Comparison of ENCODE assay signal across 2 cellular contexts in the genomic region with DNA sequence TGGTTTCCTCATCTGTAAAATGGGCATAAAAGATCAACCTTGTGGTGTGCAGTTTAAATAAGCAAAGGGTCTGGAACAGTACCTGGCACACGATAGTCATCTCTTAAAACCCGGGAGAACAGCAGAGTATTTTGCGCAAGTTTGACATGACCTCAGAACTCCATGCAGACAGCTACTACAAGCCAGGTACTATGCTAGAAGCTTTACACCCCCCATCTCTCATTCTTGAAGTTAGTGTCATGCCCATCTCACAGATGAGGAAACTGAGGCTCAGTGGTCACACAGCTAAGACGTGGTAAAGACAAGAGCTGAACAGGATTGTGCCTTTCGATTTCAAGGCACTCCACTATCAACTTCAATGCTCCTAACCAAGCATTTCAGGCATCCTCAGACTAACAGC.
TF ChIP-seq lines count a peak whose summit lies in the region.

No MANE protein-coding gene starts in this region.

TF ChIP-seq in K562, 482 proteins besides CTCF, POLR2A, EP300 and RAD21 (continued from another document):
- TF ChIP-seq ZNF507 (tag; conservative IDR thresholded peaks at IDR 0.05) (no peak), BRD9 (IDR thresholded peaks at IDR 0.05; ENCODE audit: low read depth, partially characterized antibody) (no peak), BCOR (IDR thresholded peaks at IDR 0.05) (peak; percentile 87), ADNP (tag; IDR thresholded peaks at IDR 0.05) (peak; percentile 76), EWSR1 (IDR thresholded peaks at IDR 0.05; ENCODE audit: borderline replicate concordance, low read depth, partially characterized antibody) (no peak), HDAC2 (IDR thresholded peaks at IDR 0.05) (0 out of 2 replicates have a peak, but pooled peaks have one; percentile 26), SMARCA5 (IDR thresholded peaks at IDR 0.05) (peak; percentile 63; the same call in 1 of the 2 replicates), RCOR1 (IDR thresholded peaks at IDR 0.05; ENCODE audit: borderline replicate concordance in 1 of 2, low read depth in 2 of 2, low read length in 2 of 2) (peak in 1 of 2 experiments; percentile 31; a peak in 1 of 4 replicates), IRF2 (CRISPR knock-in tag; IDR thresholded peaks at IDR 0.05) (no peak)
- TF ChIP-seq, protein P1, sequence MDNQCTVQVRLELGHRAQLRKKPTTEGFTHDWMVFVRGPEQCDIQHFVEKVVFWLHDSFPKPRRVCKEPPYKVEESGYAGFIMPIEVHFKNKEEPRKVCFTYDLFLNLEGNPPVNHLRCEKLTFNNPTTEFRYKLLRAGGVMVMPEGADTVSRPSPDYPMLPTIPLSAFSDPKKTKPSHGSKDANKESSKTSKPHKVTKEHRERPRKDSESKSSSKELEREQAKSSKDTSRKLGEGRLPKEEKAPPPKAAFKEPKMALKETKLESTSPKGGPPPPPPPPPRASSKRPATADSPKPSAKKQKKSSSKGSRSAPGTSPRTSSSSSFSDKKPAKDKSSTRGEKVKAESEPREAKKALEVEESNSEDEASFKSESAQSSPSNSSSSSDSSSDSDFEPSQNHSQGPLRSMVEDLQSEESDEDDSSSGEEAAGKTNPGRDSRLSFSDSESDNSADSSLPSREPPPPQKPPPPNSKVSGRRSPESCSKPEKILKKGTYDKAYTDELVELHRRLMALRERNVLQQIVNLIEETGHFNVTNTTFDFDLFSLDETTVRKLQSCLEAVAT (IDR thresholded peaks at IDR 0.05): no peak
- TF ChIP-seq, protein P2, sequence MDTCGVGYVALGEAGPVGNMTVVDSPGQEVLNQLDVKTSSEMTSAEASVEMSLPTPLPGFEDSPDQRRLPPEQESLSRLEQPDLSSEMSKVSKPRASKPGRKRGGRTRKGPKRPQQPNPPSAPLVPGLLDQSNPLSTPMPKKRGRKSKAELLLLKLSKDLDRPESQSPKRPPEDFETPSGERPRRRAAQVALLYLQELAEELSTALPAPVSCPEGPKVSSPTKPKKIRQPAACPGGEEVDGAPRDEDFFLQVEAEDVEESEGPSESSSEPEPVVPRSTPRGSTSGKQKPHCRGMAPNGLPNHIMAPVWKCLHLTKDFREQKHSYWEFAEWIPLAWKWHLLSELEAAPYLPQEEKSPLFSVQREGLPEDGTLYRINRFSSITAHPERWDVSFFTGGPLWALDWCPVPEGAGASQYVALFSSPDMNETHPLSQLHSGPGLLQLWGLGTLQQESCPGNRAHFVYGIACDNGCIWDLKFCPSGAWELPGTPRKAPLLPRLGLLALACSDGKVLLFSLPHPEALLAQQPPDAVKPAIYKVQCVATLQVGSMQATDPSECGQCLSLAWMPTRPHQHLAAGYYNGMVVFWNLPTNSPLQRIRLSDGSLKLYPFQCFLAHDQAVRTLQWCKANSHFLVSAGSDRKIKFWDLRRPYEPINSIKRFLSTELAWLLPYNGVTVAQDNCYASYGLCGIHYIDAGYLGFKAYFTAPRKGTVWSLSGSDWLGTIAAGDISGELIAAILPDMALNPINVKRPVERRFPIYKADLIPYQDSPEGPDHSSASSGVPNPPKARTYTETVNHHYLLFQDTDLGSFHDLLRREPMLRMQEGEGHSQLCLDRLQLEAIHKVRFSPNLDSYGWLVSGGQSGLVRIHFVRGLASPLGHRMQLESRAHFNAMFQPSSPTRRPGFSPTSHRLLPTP (IDR thresholded peaks at IDR 0.05; ENCODE audit: borderline replicate concordance, extremely low read depth, insufficient read length): no peak
- TF ChIP-seq, protein P3, sequence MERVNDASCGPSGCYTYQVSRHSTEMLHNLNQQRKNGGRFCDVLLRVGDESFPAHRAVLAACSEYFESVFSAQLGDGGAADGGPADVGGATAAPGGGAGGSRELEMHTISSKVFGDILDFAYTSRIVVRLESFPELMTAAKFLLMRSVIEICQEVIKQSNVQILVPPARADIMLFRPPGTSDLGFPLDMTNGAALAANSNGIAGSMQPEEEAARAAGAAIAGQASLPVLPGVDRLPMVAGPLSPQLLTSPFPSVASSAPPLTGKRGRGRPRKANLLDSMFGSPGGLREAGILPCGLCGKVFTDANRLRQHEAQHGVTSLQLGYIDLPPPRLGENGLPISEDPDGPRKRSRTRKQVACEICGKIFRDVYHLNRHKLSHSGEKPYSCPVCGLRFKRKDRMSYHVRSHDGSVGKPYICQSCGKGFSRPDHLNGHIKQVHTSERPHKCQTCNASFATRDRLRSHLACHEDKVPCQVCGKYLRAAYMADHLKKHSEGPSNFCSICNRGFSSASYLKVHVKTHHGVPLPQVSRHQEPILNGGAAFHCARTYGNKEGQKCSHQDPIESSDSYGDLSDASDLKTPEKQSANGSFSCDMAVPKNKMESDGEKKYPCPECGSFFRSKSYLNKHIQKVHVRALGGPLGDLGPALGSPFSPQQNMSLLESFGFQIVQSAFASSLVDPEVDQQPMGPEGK (CRISPR knock-in tag; IDR thresholded peaks at IDR 0.05; ENCODE audit: borderline replicate concordance): no peak

TF ChIP-seq in SK-N-SH, 30 proteins besides CTCF, POLR2A, EP300 and RAD21 (continued from another document):
- TF ChIP-seq MXI1 (IDR thresholded peaks at IDR 0.05; ENCODE audit: low read depth, low read length) (no peak), RCOR1 (IDR thresholded peaks at IDR 0.05; ENCODE audit: low read length) (no peak), NRF1 (IDR thresholded peaks at IDR 0.05; ENCODE audit: low read depth, low read length) (no peak), TEAD4 (IDR thresholded peaks at IDR 0.05; ENCODE audit: borderline replicate concordance, insufficient read depth) (no peak), NFIC (IDR thresholded peaks at IDR 0.05; ENCODE audit: borderline replicate concordance) (no peak), ELF1 (IDR thresholded peaks at IDR 0.05) (no peak), POLR2AphosphoS5 (IDR thresholded peaks at IDR 0.05; ENCODE audit: low read depth, low read length) (no peak), FOSL2 (IDR thresholded peaks at IDR 0.05; ENCODE audit: borderline replicate concordance, low read depth) (no peak), SMC3 (IDR thresholded peaks at IDR 0.05; ENCODE audit: low read depth, low read length) (no peak), EZH2phosphoT487 (IDR thresholded peaks at IDR 0.05; ENCODE audit: borderline replicate concordance, low read depth) (no peak), FOXJ3 (CRISPR knock-in tag; IDR thresholded peaks at IDR 0.05) (no peak)
- TF ChIP-seq, protein P4, sequence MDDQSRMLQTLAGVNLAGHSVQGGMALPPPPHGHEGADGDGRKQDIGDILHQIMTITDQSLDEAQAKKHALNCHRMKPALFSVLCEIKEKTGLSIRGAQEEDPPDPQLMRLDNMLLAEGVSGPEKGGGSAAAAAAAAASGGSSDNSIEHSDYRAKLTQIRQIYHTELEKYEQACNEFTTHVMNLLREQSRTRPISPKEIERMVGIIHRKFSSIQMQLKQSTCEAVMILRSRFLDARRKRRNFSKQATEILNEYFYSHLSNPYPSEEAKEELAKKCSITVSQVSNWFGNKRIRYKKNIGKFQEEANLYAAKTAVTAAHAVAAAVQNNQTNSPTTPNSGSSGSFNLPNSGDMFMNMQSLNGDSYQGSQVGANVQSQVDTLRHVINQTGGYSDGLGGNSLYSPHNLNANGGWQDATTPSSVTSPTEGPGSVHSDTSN (IDR thresholded peaks at IDR 0.05): no peak
- TF ChIP-seq, protein P5, sequence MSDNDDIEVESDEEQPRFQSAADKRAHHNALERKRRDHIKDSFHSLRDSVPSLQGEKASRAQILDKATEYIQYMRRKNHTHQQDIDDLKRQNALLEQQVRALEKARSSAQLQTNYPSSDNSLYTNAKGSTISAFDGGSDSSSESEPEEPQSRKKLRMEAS (IDR thresholded peaks at IDR 0.05; ENCODE audit: low read depth): no peak
- TF ChIP-seq, protein P6, sequence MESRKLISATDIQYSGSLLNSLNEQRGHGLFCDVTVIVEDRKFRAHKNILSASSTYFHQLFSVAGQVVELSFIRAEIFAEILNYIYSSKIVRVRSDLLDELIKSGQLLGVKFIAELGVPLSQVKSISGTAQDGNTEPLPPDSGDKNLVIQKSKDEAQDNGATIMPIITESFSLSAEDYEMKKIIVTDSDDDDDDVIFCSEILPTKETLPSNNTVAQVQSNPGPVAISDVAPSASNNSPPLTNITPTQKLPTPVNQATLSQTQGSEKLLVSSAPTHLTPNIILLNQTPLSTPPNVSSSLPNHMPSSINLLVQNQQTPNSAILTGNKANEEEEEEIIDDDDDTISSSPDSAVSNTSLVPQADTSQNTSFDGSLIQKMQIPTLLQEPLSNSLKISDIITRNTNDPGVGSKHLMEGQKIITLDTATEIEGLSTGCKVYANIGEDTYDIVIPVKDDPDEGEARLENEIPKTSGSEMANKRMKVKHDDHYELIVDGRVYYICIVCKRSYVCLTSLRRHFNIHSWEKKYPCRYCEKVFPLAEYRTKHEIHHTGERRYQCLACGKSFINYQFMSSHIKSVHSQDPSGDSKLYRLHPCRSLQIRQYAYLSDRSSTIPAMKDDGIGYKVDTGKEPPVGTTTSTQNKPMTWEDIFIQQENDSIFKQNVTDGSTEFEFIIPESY (IDR thresholded peaks at IDR 0.05; ENCODE audit: borderline replicate concordance, low read depth): no peak
- TF ChIP-seq, protein P7, sequence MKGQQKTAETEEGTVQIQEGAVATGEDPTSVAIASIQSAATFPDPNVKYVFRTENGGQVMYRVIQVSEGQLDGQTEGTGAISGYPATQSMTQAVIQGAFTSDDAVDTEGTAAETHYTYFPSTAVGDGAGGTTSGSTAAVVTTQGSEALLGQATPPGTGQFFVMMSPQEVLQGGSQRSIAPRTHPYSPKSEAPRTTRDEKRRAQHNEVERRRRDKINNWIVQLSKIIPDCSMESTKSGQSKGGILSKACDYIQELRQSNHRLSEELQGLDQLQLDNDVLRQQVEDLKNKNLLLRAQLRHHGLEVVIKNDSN (IDR thresholded peaks at IDR 0.05; ENCODE audit: borderline replicate concordance, low read depth): no peak
- TF ChIP-seq, protein P8, sequence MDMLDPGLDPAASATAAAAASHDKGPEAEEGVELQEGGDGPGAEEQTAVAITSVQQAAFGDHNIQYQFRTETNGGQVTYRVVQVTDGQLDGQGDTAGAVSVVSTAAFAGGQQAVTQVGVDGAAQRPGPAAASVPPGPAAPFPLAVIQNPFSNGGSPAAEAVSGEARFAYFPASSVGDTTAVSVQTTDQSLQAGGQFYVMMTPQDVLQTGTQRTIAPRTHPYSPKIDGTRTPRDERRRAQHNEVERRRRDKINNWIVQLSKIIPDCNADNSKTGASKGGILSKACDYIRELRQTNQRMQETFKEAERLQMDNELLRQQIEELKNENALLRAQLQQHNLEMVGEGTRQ (IDR thresholded peaks at IDR 0.05; ENCODE audit: borderline replicate concordance, low read depth, low read length): no peak
- TF ChIP-seq, protein P9, sequence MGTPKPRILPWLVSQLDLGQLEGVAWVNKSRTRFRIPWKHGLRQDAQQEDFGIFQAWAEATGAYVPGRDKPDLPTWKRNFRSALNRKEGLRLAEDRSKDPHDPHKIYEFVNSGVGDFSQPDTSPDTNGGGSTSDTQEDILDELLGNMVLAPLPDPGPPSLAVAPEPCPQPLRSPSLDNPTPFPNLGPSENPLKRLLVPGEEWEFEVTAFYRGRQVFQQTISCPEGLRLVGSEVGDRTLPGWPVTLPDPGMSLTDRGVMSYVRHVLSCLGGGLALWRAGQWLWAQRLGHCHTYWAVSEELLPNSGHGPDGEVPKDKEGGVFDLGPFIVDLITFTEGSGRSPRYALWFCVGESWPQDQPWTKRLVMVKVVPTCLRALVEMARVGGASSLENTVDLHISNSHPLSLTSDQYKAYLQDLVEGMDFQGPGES (IDR thresholded peaks at IDR 0.05; ENCODE audit: low read depth, low read length): no peak
